10 cellular contexts compared by ENCODE assay signal in genomic region chr21:17454315-17455027, GRCh38. TPM values are rescaled to one million over a fixed set of nuclear protein-coding genes. Genes with fewer than 3 reads are reported as not detected.
A peak's percentile ranks its signal among the peaks of the same experiment; 100 is the strongest.
DNase-seq lines count a peak whose midpoint lies in the region; ATAC-seq, FAIRE-seq and TF ChIP-seq lines count a peak whose summit lies in the region.
"Had no signal": no experiment of that assay in that cellular context is flagged by ENCODE, and none has a peak within 500 bp of the region (broad histone marks: within the 10 kb centered on the region; RNA-seq: fewer than 3 reads in every experiment).

No MANE protein-coding gene starts in this region.

- H3K36me3 ChIP-seq in transverse colon = no peaks in the 10 kb centered on the region

- ATAC-seq in stimulated activated naive B cell treated with anti-CD40 and anti-IgM and Interleukin-4, amounts not matched to agents 10 μg/mL and 1 μg/mL and 100 μg/mL, for 72 hours (replicated peaks) = peak; percentile 61 to 84

- H3K27ac ChIP-seq in transverse colon = no peak overlapping the region

- in situ Hi-C loops in transverse colon (cut with MboI; ENCODE audit: low pct_ligation_motif_present in 1 of 4, low pct_unique_long_range_greater_than_20kb in 1 of 4, low sequenced_read_pairs in 3 of 4) = no loop called here

- DNase-seq in activated CD4-positive, alpha-beta T cell treated with anti-CD3 and anti-CD28 coated beads for 24 hours (ENCODE audit: low read depth in 2 of 2) = peak; percentile 8 to 30
- DNase-seq in activated CD4-positive, alpha-beta T cell treated with anti-CD3 and anti-CD28 coated beads for 1 hour = no peak
- peak; percentile 54 for DNase-seq in HTR-8/SVneo (ENCODE audit: insufficient read length, low spot score)
- DNase-seq in T-helper 2 cell treated with Interferon-gamma antibody and Interleukin-4, amounts not matched to agents 5 μg/mL and 100 μg/mL, for 36 hours (ENCODE audit: low spot score) = peak; percentile 48
- DNase-seq in central memory CD4-positive, alpha-beta T cell = peak; percentile 2
- peak; percentile 63 to 91 for DNase-seq in lower leg skin (ENCODE audit: low spot score in 2 of 2)
- peak; percentile 35 for DNase-seq in stimulated activated naive B cell treated with anti-CD40 and anti-IgM and Interleukin-4, amounts not matched to agents 10 μg/mL and 1 μg/mL and 100 μg/mL, for 72 hours
- DNase-seq in transverse colon = no peak

- no peaks in the 10 kb centered on the region for H3K9me3 ChIP-seq in transverse colon

- H3K36me3 Mint-ChIP-seq in T-helper 2 cell treated with Interferon-gamma antibody and Interleukin-4, amounts not matched to agents 5 μg/mL and 100 μg/mL, for 36 hours (ENCODE audit: low read depth) = no peaks in the 10 kb centered on the region
- H3K36me3 Mint-ChIP-seq in stimulated activated naive B cell treated with anti-CD40 and anti-IgM and Interleukin-4, amounts not matched to agents 10 μg/mL and 1 μg/mL and 100 μg/mL, for 72 hours = peaks cover 2 to 3% of the 10 kb centered on the region in 2 donors
- H3K36me3 Mint-ChIP-seq: CD4-positive, CD25-positive, alpha-beta regulatory T cell had no signal

- TF ChIP-seq EP300 in transverse colon (IDR thresholded peaks at IDR 0.05; ENCODE audit: low read depth) = no peak

- no peak overlapping the region for H3K4me3 ChIP-seq in lower leg skin (ENCODE audit: low read depth, poor library complexity, severe bottlenecking)
- no peak overlapping the region for H3K4me3 ChIP-seq in transverse colon

- TF ChIP-seq POLR2A in lower leg skin (IDR thresholded peaks at IDR 0.05) (no peak), transverse colon (IDR thresholded peaks at IDR 0.05) (no peak)

- peak overlapping the region; percentile 79 for H3K27ac Mint-ChIP-seq in T-helper 2 cell treated with Interferon-gamma antibody and Interleukin-4, amounts not matched to agents 5 μg/mL and 100 μg/mL, for 36 hours
- peak overlapping the region; percentile 97 for H3K27ac Mint-ChIP-seq in stimulated activated naive B cell treated with anti-CD40 and anti-IgM and Interleukin-4, amounts not matched to agents 10 μg/mL and 1 μg/mL and 100 μg/mL, for 72 hours
- H3K27ac Mint-ChIP-seq: CD4-positive, CD25-positive, alpha-beta regulatory T cell; dendritic cell treated with granulocyte-macrophage colony-stimulating factor and Interleukin-4, amounts not matched to agents 40 ng/mL and 50 ng/mL, for 4 days had no signal

- no peaks in the 10 kb centered on the region for H3K27me3 Mint-ChIP-seq in T-helper 2 cell treated with Interferon-gamma antibody and Interleukin-4, amounts not matched to agents 5 μg/mL and 100 μg/mL, for 36 hours (ENCODE audit: low read depth)
- H3K27me3 Mint-ChIP-seq in stimulated activated naive B cell treated with anti-CD40 and anti-IgM and Interleukin-4, amounts not matched to agents 10 μg/mL and 1 μg/mL and 100 μg/mL, for 72 hours = peaks cover 5 to 6% of the 10 kb centered on the region in 2 donors

- peak; percentile 80 for FAIRE-seq in HTR-8/SVneo (lab: Jason Lieb, UNC)

- peaks cover 6% of the 10 kb centered on the region for H3K4me1 Mint-ChIP-seq in T-helper 2 cell treated with Interferon-gamma antibody and Interleukin-4, amounts not matched to agents 5 μg/mL and 100 μg/mL, for 36 hours (ENCODE audit: low read depth)
- H3K4me1 Mint-ChIP-seq in stimulated activated naive B cell treated with anti-CD40 and anti-IgM and Interleukin-4, amounts not matched to agents 10 μg/mL and 1 μg/mL and 100 μg/mL, for 72 hours = peaks cover 0 to 3% of the 10 kb centered on the region in 2 donors

- intact Hi-C loops in lower leg skin (cut with DNase I; ENCODE audit: low total_unique reads) = no loop called here
- intact Hi-C loops in transverse colon (cut with DNase I; ENCODE audit: low total_unique reads) = no loop called here

- TF ChIP-seq CTCF in lower leg skin (IDR thresholded peaks at IDR 0.05) = no peak
- TF ChIP-seq CTCF in transverse colon (IDR thresholded peaks at IDR 0.05) = no peak

- H3K4me3 Mint-ChIP-seq in T-helper 2 cell treated with Interferon-gamma antibody and Interleukin-4, amounts not matched to agents 5 μg/mL and 100 μg/mL, for 36 hours = peak overlapping the region; percentile 48
- H3K4me3 Mint-ChIP-seq in stimulated activated naive B cell treated with anti-CD40 and anti-IgM and Interleukin-4, amounts not matched to agents 10 μg/mL and 1 μg/mL and 100 μg/mL, for 72 hours = peak overlapping the region; percentile 76 to 80
- H3K4me3 Mint-ChIP-seq: dendritic cell treated with granulocyte-macrophage colony-stimulating factor and Interleukin-4, amounts not matched to agents 40 ng/mL and 50 ng/mL, for 4 days had no signal

- peaks cover 0 to 11% (median 4%) of the 10 kb centered on the region in 4 donors for H3K4me1 ChIP-seq in transverse colon

- 8 to 9% methylated on average over 24 of the region's 24 CpGs for WGBS in lower leg skin, 2 donors
- 51 to 54% methylated on average over 7 to 24 of the region's 24 CpGs for WGBS in transverse colon (ENCODE audit: low coverage in 1 of 2), 2 donors

- no peaks in the 10 kb centered on the region for H3K27me3 ChIP-seq in transverse colon

- H3K9me3 Mint-ChIP-seq in T-helper 2 cell treated with Interferon-gamma antibody and Interleukin-4, amounts not matched to agents 5 μg/mL and 100 μg/mL, for 36 hours = no peaks in the 10 kb centered on the region
- peaks cover 3 to 4% of the 10 kb centered on the region in 2 donors for H3K9me3 Mint-ChIP-seq in stimulated activated naive B cell treated with anti-CD40 and anti-IgM and Interleukin-4, amounts not matched to agents 10 μg/mL and 1 μg/mL and 100 μg/mL, for 72 hours
- H3K9me3 Mint-ChIP-seq: dendritic cell treated with granulocyte-macrophage colony-stimulating factor and Interleukin-4, amounts not matched to agents 40 ng/mL and 50 ng/mL, for 4 days had no signal

RNA-seq across cellular contexts. Expression of gene CXADR, which starts 58.4 kb away (rescaled TPM):
- 100 to 1,000 TPM in 3 of 4 donors, 10 to 100 TPM in 1; 84.7 to 134 (median 123) TPM for total RNA-seq in lower leg skin
- total RNA-seq in transverse colon = 100 to 1,000 TPM in 1 of 4 donors, 10 to 100 TPM in 2, 1 to 10 TPM in 1; 4.6 to 136 (median 87.7) TPM

Comparison
In these comparisons a context has a peak if more than half of its experiments do, and no peak if none do; other contexts are left out.
1. DNase-seq: peak in activated CD4-positive, alpha-beta T cell treated with anti-CD3 and anti-CD28 coated beads for 24 hours (2 of 2), HTR-8/SVneo (single experiment), T-helper 2 cell treated with Interferon-gamma antibody and Interleukin-4, amounts not matched to agents 5 μg/mL and 100 μg/mL, for 36 hours (single experiment), central memory CD4-positive, alpha-beta T cell (single experiment), lower leg skin (2 of 2) and stimulated activated naive B cell treated with anti-CD40 and anti-IgM and Interleukin-4, amounts not matched to agents 10 μg/mL and 1 μg/mL and 100 μg/mL, for 72 hours (single experiment); none in activated CD4-positive, alpha-beta T cell treated with anti-CD3 and anti-CD28 coated beads for 1 hour (single experiment) and transverse colon (single experiment).